9 cellular contexts compared by ENCODE assay signal in the genomic region with DNA sequence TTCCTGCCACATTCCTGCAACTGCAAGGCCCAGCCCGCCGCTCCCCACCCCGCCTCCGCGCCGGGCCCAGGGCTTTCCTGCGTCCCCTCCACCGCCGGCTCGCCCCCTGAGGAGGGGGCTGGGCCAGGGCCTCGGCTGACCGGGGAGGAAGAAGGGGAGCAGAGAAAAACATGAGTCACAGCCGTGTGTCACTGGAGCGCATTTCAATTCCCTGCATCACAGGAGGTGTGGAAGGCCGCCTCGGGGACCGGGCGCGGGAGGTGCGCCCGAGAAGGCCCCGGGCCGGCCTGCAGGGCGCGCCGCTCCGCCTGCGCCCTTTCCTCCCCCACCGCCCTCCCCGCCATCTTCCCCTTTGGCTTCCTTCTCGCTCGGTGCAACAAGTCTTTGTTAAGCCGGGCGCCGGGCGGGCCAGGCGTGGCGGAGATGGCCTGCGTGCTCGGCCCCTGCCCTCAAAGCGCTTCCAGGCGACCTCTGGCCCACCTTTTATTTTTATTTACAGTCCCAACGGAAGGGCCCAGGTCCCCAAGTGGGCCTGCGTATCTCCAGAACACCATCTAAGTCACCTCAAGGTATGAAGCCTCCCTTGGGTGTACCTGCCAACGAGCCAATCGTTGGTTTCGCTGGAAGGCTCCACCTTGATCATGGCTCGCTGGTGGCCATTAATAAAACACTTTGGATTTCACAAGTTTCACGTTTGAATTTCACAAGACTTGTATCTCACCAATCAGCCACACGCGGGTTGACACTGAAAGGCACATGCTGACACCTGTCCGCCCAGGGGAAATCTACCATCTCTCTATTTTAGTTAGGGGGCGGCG. TPM values are rescaled to one million over a fixed set of nuclear protein-coding genes. Genes with fewer than 3 reads are reported as not detected.
A peak's percentile ranks its signal among the peaks of the same experiment; 100 is the strongest.
DNase-seq lines count a peak whose midpoint lies in the region; ATAC-seq, FAIRE-seq and TF ChIP-seq lines count a peak whose summit lies in the region.
"Had no signal": no experiment of that assay in that cellular context is flagged by ENCODE, and none has a peak within 500 bp of the region (broad histone marks: within the 10 kb centered on the region; RNA-seq: fewer than 3 reads in every experiment).

No MANE protein-coding gene starts in this region.

- H3K4me3 ChIP-seq in GM12878, result peak overlapping the region; percentile 74
- peak overlapping the region; percentile 95 for H3K4me3 ChIP-seq in iPS-20b (ENCODE audit: low read length)

- 8% methylated on average over 44 of the region's 54 CpGs for WGBS in GM12878 (ENCODE audit: insufficient coverage, insufficient replicate concordance, low lambda C conversion rate, missing lambda C conversion rate)

- CTCF ChIA-PET in GM12878 (lab: Yijun Ruan, JAX), result interaction anchor here (1.0 to 1.5 kb wide), 3 partner anchors 13 to 79 kb away, joined by 4 to 6 read pairs (median 5); a partner anchor contains a TSS

- TF ChIP-seq POLR2A in GM12878 (IDR thresholded peaks at IDR 0.05; ENCODE audit: low read depth, low read length), result peak; percentile 45

- H3K9ac ChIP-seq in GM12878 (ENCODE audit: control insufficient read depth, insufficient read depth, low read length) (peak overlapping the region; percentile 85), iPS-20b (ENCODE audit: low read depth, low read length) (peak overlapping the region; percentile 97)

- intact Hi-C loops in GM12878 (cut with micrococcal nuclease; ENCODE audit: unreplicated experiment), result loop anchor here (1.0 kb wide), 1 partner anchor 12 kb away; no protein-coding TSS in a partner anchor

- RAD21 ChIA-PET in GM12878 (lab: Charles Lee; ENCODE audit: unreplicated experiment), result interaction anchor here (1.0 to 2.1 kb wide), 7 partner anchors 12 to 191 kb away, joined by 3 to 17 read pairs (median 5); a partner anchor contains a TSS

- TF ChIP-seq EP300 in GM12878 (IDR thresholded peaks at IDR 0.05; ENCODE audit: borderline replicate concordance in 1 of 2, control insufficient read depth in 1 of 2, low read depth in 2 of 2, low read length in 2 of 2), result no peak

- H3K36me3 ChIP-seq in GM12878 (ENCODE audit: control insufficient read depth in 2 of 2, insufficient read depth in 2 of 2, low read length in 1 of 2) (peaks cover 4% of the 10 kb centered on the region in 2 experiments; a peak in 3 of 4 replicates), iPS-20b (ENCODE audit: insufficient read depth, low read depth, low read length) (peaks cover 27% of the 10 kb centered on the region)

- POLR2A ChIA-PET in GM12878 (lab: Charles Lee), result interaction anchor here (0.8 to 2.1 kb wide), 10 partner anchors 8 to 421 kb away, joined by 3 to 20 read pairs (median 4); a partner anchor contains a TSS

- no peak for TF ChIP-seq RAD21 in GM12878 (IDR thresholded peaks at IDR 0.05; ENCODE audit: insufficient read depth, low read depth, low read length)

- H2AFZ ChIP-seq in GM12878 (ENCODE audit: control insufficient read depth, low read depth, low read length), result peak overlapping the region; percentile 71

- H3K27ac ChIP-seq in GM12878 (ENCODE audit: control insufficient read depth, insufficient read depth) (peak overlapping the region; percentile 88), iPS-20b (ENCODE audit: low read length) (peak overlapping the region; percentile 90)

- in situ Hi-C loops in GM12878 (cut with MboI), result loop anchor here (25.0 kb wide), 1 partner anchor 376 kb away; no protein-coding TSS in a partner anchor

- H3K9me3 ChIP-seq in GM12878 (replicated peaks; ENCODE audit: control insufficient read depth, insufficient read depth, low read length) (no peaks in the 10 kb centered on the region), iPS-20b (ENCODE audit: insufficient read depth, low read depth, low read length) (no peaks in the 10 kb centered on the region)

- H3K27me3 ChIP-seq in GM12878 (replicated peaks in 1 of 2; ENCODE audit: control insufficient read depth in 2 of 2, insufficient read depth in 2 of 2, low read length in 1 of 2), result no peaks in the 10 kb centered on the region
- no peaks in the 10 kb centered on the region for H3K27me3 ChIP-seq in iPS-20b (ENCODE audit: insufficient read depth, low read length)

- SMC1A ChIA-PET in GM12878 (lab: Charles Lee; ENCODE audit: uncharacterized antibody, unreplicated experiment), result interaction anchor here (1.0 to 1.3 kb wide), 2 partner anchors 12 to 179 kb away, joined by 4 to 10 read pairs; no protein-coding TSS in a partner anchor

- peaks cover 5% of the 10 kb centered on the region; the same call in 1 of the 2 replicates for H4K20me1 ChIP-seq in GM12878 (ENCODE audit: control insufficient read depth, insufficient read depth)

- peak; percentile 69 for FAIRE-seq in GM12878 (lab: Jason Lieb, UNC)
- FAIRE-seq: colon had no signal

- peak overlapping the region; percentile 65 for H3K4me2 ChIP-seq in GM12878 (ENCODE audit: control insufficient read depth, insufficient read depth)

- ATAC-seq in HG02852 (IDR thresholded peaks at IDR 0.05; ENCODE audit: unreplicated experiment) (peak; percentile 6), GM12878 (peak; percentile 39), GM18511 (IDR thresholded peaks at IDR 0.05; ENCODE audit: unreplicated experiment) (no peak)

- BruUV-seq in GM12878 (replicated peaks; lab: Mats Ljungman, UMichigan), result TSS peak; percentile 99

- DNase-seq in GM03348 (ENCODE audit: low spot score), result peak; percentile 77
- DNase-seq in T-helper 2 cell, result peak; percentile 42 to 84 (median 59)
- no peak for DNase-seq in GM12878 (ENCODE audit: low read depth, low spot score)
- DNase-seq in stimulated activated CD4-positive, alpha-beta T cell treated with anti-CD3 and anti-CD28 coated beads, Interleukin-15, amount 100 ng/mL, for 24 hours, result peak; percentile 81
- no peak for DNase-seq in DMS 273 treated with DMSO at 0.1 percent for 48 hours (lab: John Stamatoyannopoulos, UW)

- H3K4me1 ChIP-seq in GM12878 (ENCODE audit: control insufficient read depth, insufficient read depth, low read length) (peaks cover 21% of the 10 kb centered on the region), iPS-20b (ENCODE audit: insufficient read depth, low read length) (peaks cover 30% of the 10 kb centered on the region)

- TF ChIP-seq CTCF in GM12878 (IDR thresholded peaks at IDR 0.05 in 2 of 3, conservative IDR thresholded peaks at IDR 0.05 in 1 of 3; ENCODE audit: control insufficient read depth in 2 of 3, extremely low read depth in 1 of 3, insufficient read depth in 1 of 3, low read depth in 3 of 3, low read length in 3 of 3), result no peak

- peaks cover 37% of the 10 kb centered on the region for H3K79me2 ChIP-seq in GM12878 (ENCODE audit: control insufficient read depth, insufficient read depth, low read length)

TF ChIP-seq in GM12878, 131 proteins besides CTCF, POLR2A, EP300 and RAD21 (continues in another document):
- no peak for TF ChIP-seq IKZF2 (IDR thresholded peaks at IDR 0.05)
- no peak for TF ChIP-seq CREB1 (IDR thresholded peaks at IDR 0.05; ENCODE audit: low read depth)

RNA-seq across cellular contexts. Expression of a gene that starts 0.9 kb away (rescaled TPM):
- 34.9 and 35.0 TPM in 2 replicates for total RNA-seq in GM12878 (2013; cell fraction: nucleolus; rRNA removed)
- total RNA-seq in GM12878 (2014; rRNA removed) (417 and 479 TPM in 2 replicates), GM12878 (2014; rRNA removed; fragmentation: Illumina TruSeq; extraction: Trizol) (220 and 264 TPM in 2 replicates), GM12878 (2021) (867 and 885 TPM in 2 replicates)
- polyA plus RNA-seq in GM12878 (2011; ENCODE audit: low read depth), result 85.7 TPM
- polyA plus RNA-seq in GM12878 (2011; rRNA removed) (39.7 and 110 TPM in 2 replicates), GM12878 (2014; fragmentation: Illumina TruSeq; extraction: Trizol) (176 and 537 TPM in 2 replicates), GM12878 (2014; fragmentation: Nextera tagmentation; extraction: Ambion mirVana) (10 to 100 TPM; 13.4 to 38.0 TPM), GM12878 (2014; rRNA removed) (555 and 628 TPM in 2 replicates), GM12878 (2016; fragmentation: Nextera tagmentation; extraction: Ambion mirVana) (100 to 1,000 TPM; 692 to 739 TPM)
- polyA plus RNA-seq in GM12878 (2011; cell fraction: cytosol; rRNA removed), result 154 and 186 TPM in 2 replicates
- polyA plus RNA-seq in GM12878 (2011; cell fraction: nucleus; rRNA removed), result 132 and 185 TPM in 2 replicates
- 247 and 313 TPM in 2 replicates for polyA plus RNA-seq in GM12878 (2012)
- polyA minus RNA-seq in GM12878 (2011; rRNA and poly(A)+ RNA removed), result 32.6 and 67.6 TPM in 2 replicates
- 96.9 and 109 TPM in 2 replicates for polyA minus RNA-seq in GM12878 (2011; cell fraction: cytosol; rRNA and poly(A)+ RNA removed)
- polyA minus RNA-seq in GM12878 (2011; cell fraction: nucleus; rRNA and poly(A)+ RNA removed), result 20.3 and 35.7 TPM in 2 replicates

RNA-seq across cellular contexts. Expression of a gene that starts 13.0 kb away (rescaled TPM):
- total RNA-seq in GM12878 (2013; cell fraction: nucleolus; rRNA removed), result 7.9 and 8.8 TPM in 2 replicates
- 26.9 and 27.7 TPM in 2 replicates for total RNA-seq in GM12878 (2014; rRNA removed)
- total RNA-seq in GM12878 (2014; rRNA removed; fragmentation: Illumina TruSeq; extraction: Trizol), result 6.8 and 9.0 TPM in 2 replicates
- total RNA-seq in GM12878 (2021), result 17.6 and 19.9 TPM in 2 replicates
- polyA plus RNA-seq in GM12878 (2011; ENCODE audit: low read depth), result 10.5 TPM
- 5.9 and 12.5 TPM in 2 replicates for polyA plus RNA-seq in GM12878 (2011; rRNA removed)
- polyA plus RNA-seq in GM12878 (2011; cell fraction: cytosol; rRNA removed), result 22.8 and 29.5 TPM in 2 replicates
- polyA plus RNA-seq in GM12878 (2011; cell fraction: nucleus; rRNA removed), result 19.6 and 24.9 TPM in 2 replicates
- polyA plus RNA-seq in GM12878 (2012), result 18.4 and 20.4 TPM in 2 replicates
- polyA plus RNA-seq in GM12878 (2014; fragmentation: Illumina TruSeq; extraction: Trizol), result 0.65 and 8.7 TPM in 2 replicates
- 1 to 10 TPM; 7.1 to 8.4 TPM for polyA plus RNA-seq in GM12878 (2014; fragmentation: Nextera tagmentation; extraction: Ambion mirVana)
- 25.3 and 26.9 TPM in 2 replicates for polyA plus RNA-seq in GM12878 (2014; rRNA removed)
- 10 to 100 TPM; 27.2 to 30.0 TPM for polyA plus RNA-seq in GM12878 (2016; fragmentation: Nextera tagmentation; extraction: Ambion mirVana)
- polyA minus RNA-seq in GM12878 (2011; rRNA and poly(A)+ RNA removed), result 7.7 and 15.6 TPM in 2 replicates
- polyA minus RNA-seq in GM12878 (2011; cell fraction: cytosol; rRNA and poly(A)+ RNA removed), result 5.9 and 6.4 TPM in 2 replicates
- polyA minus RNA-seq in GM12878 (2011; cell fraction: nucleus; rRNA and poly(A)+ RNA removed), result 17.4 and 25.5 TPM in 2 replicates

Comparison
In these comparisons a context has a peak if more than half of its experiments do, and no peak if none do; other contexts are left out.
1. DNase-seq: peak in GM03348 (single experiment), T-helper 2 cell (5 of 5) and stimulated activated CD4-positive, alpha-beta T cell treated with anti-CD3 and anti-CD28 coated beads, Interleukin-15, amount 100 ng/mL, for 24 hours (single experiment); none in GM12878 (single experiment) and DMS 273 treated with DMSO at 0.1 percent for 48 hours (single experiment).